In the genomic region with DNA sequence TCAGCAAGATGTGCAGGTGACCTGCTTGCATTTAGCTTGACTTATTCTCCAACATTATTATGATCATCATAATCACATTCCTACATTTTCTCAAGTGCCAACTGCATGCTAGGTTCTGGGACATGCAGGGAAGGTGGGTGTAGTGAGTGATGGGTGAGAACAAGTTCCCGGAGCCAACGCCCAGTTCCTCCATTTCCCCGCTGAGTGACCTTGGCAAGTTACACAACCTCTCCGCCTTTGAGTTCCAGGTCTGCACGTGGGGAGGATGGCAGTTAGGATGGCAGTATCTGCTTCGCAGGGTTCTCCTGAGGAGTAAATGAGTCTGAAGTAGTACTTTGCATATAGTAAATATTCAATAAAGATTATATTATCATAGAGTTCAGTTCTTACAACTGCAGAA, we compare ENCODE assay signal across 23 cellular contexts.
"Had no signal": no experiment of that assay in that cellular context is flagged by ENCODE, and none has a peak within 500 bp of the region (broad histone marks: within the 10 kb centered on the region; RNA-seq: fewer than 3 reads in every experiment).

No MANE protein-coding gene starts in this region.

- DNase-seq: Kasumi-1, MM.1S, NCI-H1092 treated with DMSO at 0.1 percent for 48 hours, NCI-H1436, NCI-H187, NCI-H2029, NCI-H2081 treated with DMSO at 0.1 percent for 48 hours, NCI-H2171, NCI-H226, NCI-H446, NCI-H510A, NCI-H524 treated with DMSO at 0.1 percent for 48 hours, NCI-H69, NCI-H774, Right ventricle myocardium superior, RPMI8226, SIG-M5 had no signal

- H3K27ac ChIP-seq: HL-60, KMS-11, SJSA1, SK-N-MC had no signal

- H3K9me3 ChIP-seq: SJSA1 had no signal

- H3K9me3 Mint-ChIP-seq: IgD-negative memory B cell had no signal

- H3K27me3 ChIP-seq: SJSA1 had no signal

- H3K36me3 ChIP-seq: SJSA1 had no signal

- ATAC-seq: K562 had no signal

- H3K4me2 ChIP-seq: KMS-11 had no signal

- H3K36me3 Mint-ChIP-seq: IgD-negative memory B cell had no signal

- H3K4me3 ChIP-seq: K562, SJSA1, SK-N-MC had no signal

- H3K4me1 ChIP-seq: SJSA1 had no signal

- H3K4me3 Mint-ChIP-seq: IgD-negative memory B cell had no signal

- H3K27ac Mint-ChIP-seq: IgD-negative memory B cell had no signal
